ENCODE assay signal across 9 cellular contexts in the genomic region with DNA sequence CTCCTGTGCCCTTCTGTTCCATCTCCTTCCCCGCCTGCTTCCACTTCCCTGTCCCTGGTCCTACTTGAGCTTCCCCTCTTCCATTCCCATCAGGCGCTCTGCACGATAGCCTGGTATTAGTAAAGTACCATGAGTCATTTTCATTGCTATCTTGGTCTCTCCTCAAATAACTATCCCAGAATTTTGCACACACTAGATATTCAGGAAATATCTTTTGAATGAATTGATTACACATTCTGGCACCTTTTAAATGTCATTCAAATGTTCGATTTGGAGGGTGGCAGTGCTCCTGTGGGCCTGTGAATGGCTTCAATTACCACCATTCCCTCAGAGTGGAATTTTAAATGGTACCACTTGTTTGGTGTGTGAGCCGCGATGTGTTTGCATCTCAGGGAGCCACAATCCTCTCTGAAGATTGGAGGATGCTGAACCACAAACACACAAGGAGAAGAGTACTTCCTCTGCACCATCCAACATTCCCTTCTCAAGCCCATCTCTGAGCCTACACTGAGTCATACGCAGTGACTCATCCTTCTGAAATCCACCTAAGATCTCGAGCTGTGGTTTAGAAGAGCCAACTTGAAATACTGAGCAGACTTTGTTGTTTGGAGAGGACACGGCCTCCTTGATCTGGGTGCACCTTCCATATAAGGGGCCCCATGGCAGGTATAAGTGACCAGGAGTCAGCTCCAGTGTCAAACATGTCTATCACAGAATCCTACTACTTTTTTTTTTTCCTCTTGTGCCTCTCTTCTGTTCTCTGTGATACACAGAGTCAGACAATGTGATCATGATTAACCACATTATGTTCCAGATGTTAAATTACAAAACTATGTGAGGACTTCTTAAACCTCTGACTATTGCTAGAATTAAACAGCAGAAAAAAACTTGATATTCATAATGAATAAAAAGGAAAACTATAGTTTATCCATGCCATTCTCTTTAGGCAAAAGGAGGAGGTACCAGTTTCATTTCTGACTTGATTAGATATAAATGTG.
A peak's percentile ranks its signal among the peaks of the same experiment; 100 is the strongest.
DNase-seq lines count a peak whose midpoint lies in the region; ATAC-seq, FAIRE-seq and TF ChIP-seq lines count a peak whose summit lies in the region.
"Had no signal": no experiment of that assay in that cellular context is flagged by ENCODE, and none has a peak within 500 bp of the region (broad histone marks: within the 10 kb centered on the region; RNA-seq: fewer than 3 reads in every experiment).

No MANE protein-coding gene starts in this region.

- no peak for TF ChIP-seq POLR2A in IMR-90 (IDR thresholded peaks at IDR 0.05; ENCODE audit: low read depth, low read length)
- TF ChIP-seq POLR2A in GM12891 (IDR thresholded peaks at IDR 0.05; ENCODE audit: low read depth, low read length), result no peak

- peak overlapping the region; percentile 56 for H3K14ac ChIP-seq in IMR-90 (replicated peaks; ENCODE audit: low read depth, low read length)

- peak; percentile 6; the same call in 1 of the 2 replicates for TF ChIP-seq RAD21 in IMR-90 (IDR thresholded peaks at IDR 0.05; ENCODE audit: low read length)

- peak overlapping the region; percentile 72; the same call in 1 of the 2 replicates for H3K9ac ChIP-seq in IMR-90 (ENCODE audit: low read depth, low read length)

- H3K18ac ChIP-seq in IMR-90 (ENCODE audit: low read depth, low read length), result peak overlapping the region; percentile 73

- H3K4me3 ChIP-seq in ACC112 (ENCODE audit: low read depth, low read length) (peak overlapping the region; percentile 47), IMR-90 (ENCODE audit: insufficient read depth, low read depth, low read length) (no peak overlapping the region), astrocyte of the spinal cord (ENCODE audit: low read depth, low read length) (no peak overlapping the region), lower lobe of right lung (no peak overlapping the region), WERI-Rb-1 (ENCODE audit: low read depth, low read length) (no peak overlapping the region)

- H2BK15ac ChIP-seq in IMR-90 (ENCODE audit: low read depth, low read length), result peak overlapping the region; percentile 93; the same call in 1 of the 3 replicates

- intact Hi-C loops in IMR-90 (cut with micrococcal nuclease), result loop anchor here (2.0 to 10.0 kb wide), 3 partner anchors 74 to 148 kb away; no protein-coding TSS in a partner anchor
- intact Hi-C loops in lower lobe of right lung (cut with DNase I), result no loop called here

- no peaks in the 10 kb centered on the region for H3K9me1 ChIP-seq in IMR-90 (ENCODE audit: insufficient read depth, low read length)

- H3K27me3 ChIP-seq in ACC112 (ENCODE audit: insufficient read depth, low read length) (no peaks in the 10 kb centered on the region), IMR-90 (ENCODE audit: control insufficient read depth, insufficient read depth, low read length) (no peaks in the 10 kb centered on the region), lower lobe of right lung (ENCODE audit: low read depth) (no peaks in the 10 kb centered on the region), WERI-Rb-1 (ENCODE audit: insufficient read depth, low read depth, severe bottlenecking) (no peaks in the 10 kb centered on the region)

- in situ Hi-C loops in IMR-90 (cut with MboI; ENCODE audit: low sequenced_read_pairs) (no loop called here), astrocyte of the spinal cord (cut with HindIII; ENCODE audit: low sequenced_read_pairs) (no loop called here)

- H2AK5ac ChIP-seq in IMR-90 (ENCODE audit: low read depth, low read length), result peak overlapping the region; percentile 55; the same call in 1 of the 2 replicates

- H3K56ac ChIP-seq in IMR-90 (ENCODE audit: extremely low read depth, insufficient read depth, low read length), result peak overlapping the region; percentile 88

- peak overlapping the region; percentile 88 to 94 for H4K8ac ChIP-seq in IMR-90 (ENCODE audit: low read depth in 2 of 2, low read length in 2 of 2)

- H4K20me1 ChIP-seq in IMR-90 (ENCODE audit: insufficient read depth, low read length), result no peaks in the 10 kb centered on the region; the same call in 1 of the 2 replicates

- H3K23ac ChIP-seq in IMR-90 (ENCODE audit: low read depth, low read length), result peak overlapping the region; percentile 75; the same call in 1 of the 2 replicates

- no peak overlapping the region for H2AK9ac ChIP-seq in IMR-90 (replicated peaks; ENCODE audit: low read depth, low read length, poor library complexity)

- H3K79me2 ChIP-seq in ACC112 (ENCODE audit: control insufficient read depth, insufficient read depth, low read length, unreplicated experiment), result no peaks in the 10 kb centered on the region

- peaks cover 45% of the 10 kb centered on the region for H3K4me1 ChIP-seq in ACC112 (ENCODE audit: control insufficient read depth, insufficient read depth, low read length, unreplicated experiment)
- peaks cover 6% of the 10 kb centered on the region; the same call in 1 of the 2 replicates for H3K4me1 ChIP-seq in IMR-90 (ENCODE audit: control insufficient read depth, insufficient read depth, low read length)
- H3K4me1 ChIP-seq in lower lobe of right lung, result no peaks in the 10 kb centered on the region

- POLR2A ChIA-PET in IMR-90 (lab: Charles Lee; ENCODE audit: unreplicated experiment), result no interaction called here

- H3K4me2 ChIP-seq in IMR-90 (ENCODE audit: low read depth, low read length), result peak overlapping the region; percentile 69

- dilution Hi-C loops in IMR-90 (cut with HindIII; ENCODE audit: low sequenced_read_pairs, unreplicated experiment), result no loop called here

- H3K9me3 ChIP-seq in IMR-90 (ENCODE audit: control insufficient read depth, insufficient read depth, low read length) (no peaks in the 10 kb centered on the region), lower lobe of right lung (no peaks in the 10 kb centered on the region), WERI-Rb-1 (ENCODE audit: severe bottlenecking) (no peaks in the 10 kb centered on the region)

- peak; percentile 94 for ATAC-seq in IMR-90 (ENCODE audit: low read depth)
- peak; percentile 96 to 98 for ATAC-seq in lower lobe of right lung
- no peak for ATAC-seq in HG03280 (IDR thresholded peaks at IDR 0.05; ENCODE audit: unreplicated experiment)
- ATAC-seq: T-helper 17 cell had no signal

- TF ChIP-seq CTCF in IMR-90 (conservative IDR thresholded peaks at IDR 0.05; ENCODE audit: low read depth, low read length), result no peak
- TF ChIP-seq CTCF in astrocyte of the spinal cord (IDR thresholded peaks at IDR 0.05; ENCODE audit: low read depth, low read length), result no peak
- no peak for TF ChIP-seq CTCF in lower lobe of right lung (IDR thresholded peaks at IDR 0.05)
- TF ChIP-seq CTCF in WERI-Rb-1 (IDR thresholded peaks at IDR 0.05; ENCODE audit: low read depth, low read length), result no peak

- WGBS in IMR-90 (ENCODE audit: extremely low coverage in 2 of 2, insufficient read length in 1 of 2), 2 experiments, result no CpG with 5 or more reads among the region's 9 CpGs

- H3K36me3 ChIP-seq in ACC112 (ENCODE audit: insufficient read depth, low read length), result no peaks in the 10 kb centered on the region
- H3K36me3 ChIP-seq in IMR-90 (ENCODE audit: control insufficient read depth, insufficient read depth, low read length), result no peaks in the 10 kb centered on the region
- H3K36me3 ChIP-seq in lower lobe of right lung, result no peaks in the 10 kb centered on the region
- H3K36me3 ChIP-seq in WERI-Rb-1, result no peaks in the 10 kb centered on the region

- peak overlapping the region; percentile 79 for H3K4ac ChIP-seq in IMR-90 (ENCODE audit: low read depth, low read length)

- peak overlapping the region; percentile 95 for H2BK5ac ChIP-seq in IMR-90 (ENCODE audit: low read depth, low read length, poor library complexity, severe bottlenecking)

- H2AFZ ChIP-seq in ACC112 (ENCODE audit: low read length, unreplicated experiment) (peak overlapping the region; percentile 52), IMR-90 (replicated peaks; ENCODE audit: low read length, poor library complexity) (peak overlapping the region; percentile 36)

- peak overlapping the region; percentile 93 for H4K91ac ChIP-seq in IMR-90 (ENCODE audit: insufficient read depth, low read depth, low read length)

- H4K5ac ChIP-seq in IMR-90 (ENCODE audit: low read depth, low read length), result peak overlapping the region; percentile 36; the same call in 1 of the 2 replicates

- H3K27ac ChIP-seq in ACC112 (ENCODE audit: low read depth, low read length), result peak overlapping the region; percentile 99
- peak overlapping the region; percentile 83 for H3K27ac ChIP-seq in IMR-90 (ENCODE audit: insufficient read depth, low read length)
- H3K27ac ChIP-seq in lower lobe of right lung, result no peak overlapping the region
- no peak overlapping the region for H3K27ac ChIP-seq in WERI-Rb-1

- H2BK120ac ChIP-seq in IMR-90 (ENCODE audit: low read depth, low read length), result peak overlapping the region; percentile 97

- peak; percentile 100 for DNase-seq in IMR-90
- peak; percentile 98 for DNase-seq in astrocyte of the spinal cord (ENCODE audit: low read depth, low spot score)
- no peak for DNase-seq in lower lobe of right lung
- no peak for DNase-seq in WERI-Rb-1
- no peak for DNase-seq in COR-L47 (lab: John Stamatoyannopoulos, UW)
- DNase-seq in GM12891 (ENCODE audit: insufficient read length, low spot score), result no peak
- DNase-seq: T-helper 17 cell had no signal

- no TSS peak for BruUV-seq in IMR-90 (replicated peaks; lab: Mats Ljungman, UMichigan)

- H2BK20ac ChIP-seq in IMR-90 (ENCODE audit: low read depth, low read length), result peak overlapping the region; percentile 97

- FAIRE-seq in GM12891 (lab: Jason Lieb, UNC), result no peak

- CTCF ChIA-PET in IMR-90 (lab: Yijun Ruan, JAX), result interaction anchor here (0.9 to 1.2 kb wide), 2 partner anchors 101 to 744 kb away, joined by 3 read pairs; no protein-coding TSS in a partner anchor

- no peaks in the 10 kb centered on the region for H3K79me1 ChIP-seq in IMR-90 (ENCODE audit: low read depth in 1 of 2, low read length in 2 of 2)

TF ChIP-seq in IMR-90, 13 proteins besides CTCF, POLR2A, EP300 and RAD21 (continues in another document):
- no peak for TF ChIP-seq MAFK (IDR thresholded peaks at IDR 0.05; ENCODE audit: low read depth, low read length)
- no peak; the same call in 1 of the 2 replicates for TF ChIP-seq CHD1 (IDR thresholded peaks at IDR 0.05; ENCODE audit: low read depth, low read length)
- no peak for TF ChIP-seq SMC3 (IDR thresholded peaks at IDR 0.05; ENCODE audit: low read depth, low read length)
- TF ChIP-seq MXI1 (IDR thresholded peaks at IDR 0.05; ENCODE audit: borderline replicate concordance, low read depth, low read length), result no peak
- no peak for TF ChIP-seq RFX5 (IDR thresholded peaks at IDR 0.05; ENCODE audit: low read depth, low read length)

TF ChIP-seq in GM12891, 5 proteins besides CTCF, POLR2A, EP300 and RAD21:
- TF ChIP-seq PAX5 (IDR thresholded peaks at IDR 0.05; ENCODE audit: insufficient read depth, low read length, severe bottlenecking) (no peak), SPI1 (IDR thresholded peaks at IDR 0.05; ENCODE audit: low read depth, low read length) (no peak), POU2F2 (IDR thresholded peaks at IDR 0.05; ENCODE audit: low read depth, low read length) (no peak), TAF1 (IDR thresholded peaks at IDR 0.05; ENCODE audit: low read depth, low read length) (no peak), POLR2AphosphoS5 (IDR thresholded peaks at IDR 0.05; ENCODE audit: low read depth, low read length) (no peak)

Comparison
In these comparisons a context has a peak if more than half of its experiments do, and no peak if none do; other contexts are left out.
1. H3K27ac ChIP-seq: peak in ACC112 (single experiment) and IMR-90 (single experiment); none in lower lobe of right lung (single experiment) and WERI-Rb-1 (single experiment).
2. DNase-seq: peak in IMR-90 (single experiment) and astrocyte of the spinal cord (single experiment); none in lower lobe of right lung (single experiment), WERI-Rb-1 (single experiment), COR-L47 (single experiment) and GM12891 (single experiment).